8 cellular contexts compared by ENCODE assay signal in genomic region chr11:95089620-95090542, GRCh38. TPM values are rescaled to one million over a fixed set of nuclear protein-coding genes. Genes with fewer than 3 reads are reported as not detected.
DNase-seq lines count a peak whose midpoint lies in the region; ATAC-seq, FAIRE-seq and TF ChIP-seq lines count a peak whose summit lies in the region.

A gene with protein sequence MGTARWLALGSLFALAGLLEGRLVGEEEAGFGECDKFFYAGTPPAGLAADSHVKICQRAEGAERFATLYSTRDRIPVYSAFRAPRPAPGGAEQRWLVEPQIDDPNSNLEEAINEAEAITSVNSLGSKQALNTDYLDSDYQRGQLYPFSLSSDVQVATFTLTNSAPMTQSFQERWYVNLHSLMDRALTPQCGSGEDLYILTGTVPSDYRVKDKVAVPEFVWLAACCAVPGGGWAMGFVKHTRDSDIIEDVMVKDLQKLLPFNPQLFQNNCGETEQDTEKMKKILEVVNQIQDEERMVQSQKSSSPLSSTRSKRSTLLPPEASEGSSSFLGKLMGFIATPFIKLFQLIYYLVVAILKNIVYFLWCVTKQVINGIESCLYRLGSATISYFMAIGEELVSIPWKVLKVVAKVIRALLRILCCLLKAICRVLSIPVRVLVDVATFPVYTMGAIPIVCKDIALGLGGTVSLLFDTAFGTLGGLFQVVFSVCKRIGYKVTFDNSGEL (plus strand): TSS chr11:95089846. CDS start chr11:95089928, 82 bp downstream.

- DNase-seq in GM06990 (ENCODE audit: extremely low read depth, insufficient read length) (peak; percentile 91), H54 (ENCODE audit: insufficient read length, low spot score) (peak; percentile 62), SW480 (ENCODE audit: low spot score) (peak; percentile 87), adrenal gland (peak; percentile 76 to 88 (median 83)), left cardiac atrium (peak; percentile 88), prostate gland (ENCODE audit: low spot score) (peak; percentile 80)

- H3K9ac ChIP-seq in Loucy (ENCODE audit: low read depth, low read length, poor library complexity, severe bottlenecking): peak within 1 kb of the TSS; percentile 86

- peak; percentile 42 for TF ChIP-seq POLR2A in H54 (IDR thresholded peaks at IDR 0.05; ENCODE audit: low read depth, low read length)
- TF ChIP-seq POLR2A in adrenal gland (IDR thresholded peaks at IDR 0.05): peak; percentile 80 to 94
- TF ChIP-seq POLR2A in prostate gland (IDR thresholded peaks at IDR 0.05): peak; percentile 81

- H2AFZ ChIP-seq in Loucy (ENCODE audit: low read length): peak within 1 kb of the TSS; percentile 94

- peaks cover 46% of the 10 kb centered on the region for H3K79me2 ChIP-seq in Loucy (ENCODE audit: insufficient read depth, low read length)

- intact Hi-C loops in adrenal gland (cut with DNase I): loop anchor here in 1 of 2 donors (5.0 kb wide), 1 partner anchor 47 kb away; no protein-coding TSS in a partner anchor
- intact Hi-C loops in left cardiac atrium (cut with DNase I): loop anchor here in 1 of 2 donors (10.0 kb wide), 1 partner anchor 55 kb away; no protein-coding TSS in a partner anchor
- intact Hi-C loops in prostate gland (cut with DNase I): loop anchor here (2.0 to 5.0 kb wide), 2 partner anchors 21 to 62 kb away; no protein-coding TSS in a partner anchor

- no peaks in the 10 kb centered on the region for H3F3A ChIP-seq in Loucy (ENCODE audit: low read depth)

- no peaks in the 10 kb centered on the region for H3K27me3 ChIP-seq in GM06990 (replicated peaks; ENCODE audit: control insufficient read depth, insufficient read depth, low read length)
- H3K27me3 ChIP-seq in Loucy (ENCODE audit: insufficient read depth, low read length, poor library complexity, severe bottlenecking): no peaks in the 10 kb centered on the region
- no peaks in the 10 kb centered on the region for H3K27me3 ChIP-seq in adrenal gland
- no peaks in the 10 kb centered on the region for H3K27me3 ChIP-seq in prostate gland (replicated peaks; ENCODE audit: insufficient read depth)

- H3K36me3 ChIP-seq in GM06990 (ENCODE audit: control insufficient read depth, insufficient read depth, low read length) (no peaks in the 10 kb centered on the region), Loucy (ENCODE audit: insufficient read depth, low read length) (no peaks in the 10 kb centered on the region), adrenal gland (replicated peaks in 1 of 2) (no peaks in the 10 kb centered on the region), prostate gland (no peaks in the 10 kb centered on the region), urinary bladder (ENCODE audit: insufficient read depth) (no peaks in the 10 kb centered on the region)

- peak within 1 kb of the TSS; percentile 97 for H3K4me2 ChIP-seq in Loucy (ENCODE audit: low read depth, low read length, poor library complexity, severe bottlenecking)

- peak within 1 kb of the TSS; percentile 19 to 97 (median 87) for H3K27ac ChIP-seq in adrenal gland
- H3K27ac ChIP-seq in prostate gland: peak within 1 kb of the TSS; percentile 94 to 95
- peak within 1 kb of the TSS; percentile 97 for H3K27ac ChIP-seq in urinary bladder (ENCODE audit: low read depth)

- H3K9me2 ChIP-seq in Loucy (replicated peaks; ENCODE audit: low read depth, low read length): no peaks in the 10 kb centered on the region

- ATAC-seq in left cardiac atrium: peak; percentile 98 to 99

- H3K4me1 ChIP-seq in Loucy (ENCODE audit: insufficient read depth, low read length, poor library complexity, severe bottlenecking): peaks cover 59% of the 10 kb centered on the region
- peaks cover 13 to 31% of the 10 kb centered on the region in 2 donors for H3K4me1 ChIP-seq in adrenal gland (replicated peaks in 1 of 2)
- H3K4me1 ChIP-seq in prostate gland (replicated peaks): peaks cover 18% of the 10 kb centered on the region
- H3K4me1 ChIP-seq in urinary bladder (ENCODE audit: insufficient read depth): no peaks in the 10 kb centered on the region

- FAIRE-seq in H54 (lab: Jason Lieb, UNC): no peak

- H4K20me1 ChIP-seq in Loucy (ENCODE audit: insufficient read depth, low read length, poor library complexity, severe bottlenecking): peaks cover 3% of the 10 kb centered on the region

- H3K9me3 ChIP-seq in Loucy (ENCODE audit: insufficient read depth, low read depth, low read length) (no peaks in the 10 kb centered on the region), adrenal gland (replicated peaks in 1 of 3) (no peaks in the 10 kb centered on the region), prostate gland (no peaks in the 10 kb centered on the region)

- TF ChIP-seq CTCF in GM06990 (IDR thresholded peaks at IDR 0.05; ENCODE audit: insufficient read depth, low read length, poor library complexity, severe bottlenecking) (peak; percentile 20), Loucy (conservative IDR thresholded peaks at IDR 0.05; ENCODE audit: low read length) (peak; percentile 26), adrenal gland (IDR thresholded peaks at IDR 0.05) (peak in 2 of 6 experiments; percentile 26 to 41), prostate gland (IDR thresholded peaks at IDR 0.05) (peak in 2 of 4 experiments; percentile 18 to 30)

- peak within 1 kb of the TSS; percentile 79 for H3K4me3 ChIP-seq in GM06990 (replicated peaks; ENCODE audit: low read depth, low read length)
- peak within 1 kb of the TSS; percentile 92 for H3K4me3 ChIP-seq in Loucy (ENCODE audit: low read length, poor library complexity, severe bottlenecking)
- H3K4me3 ChIP-seq in adrenal gland: peak within 1 kb of the TSS; percentile 21 to 78 (median 42)
- H3K4me3 ChIP-seq in prostate gland: peak within 1 kb of the TSS; percentile 92 to 96
- peak within 1 kb of the TSS; percentile 69 for H3K4me3 ChIP-seq in urinary bladder (ENCODE audit: low read depth, low read length)

- WGBS in adrenal gland, 4 donors: 0 to 1% (median 0%) methylated on average over 8 to 106 of the region's 106 CpGs; no CpG with 5 or more reads in 1 of the 4 donors
- WGBS in prostate gland: under 1% methylated on average over 81 of the region's 106 CpGs
- under 1% methylated on average over 106 of the region's 106 CpGs for WGBS in urinary bladder

RNA-seq across cellular contexts. Expression of the gene that starts here (rescaled TPM):
- 10 to 100 TPM; 17.6 to 54.9 (median 32.8) TPM for total RNA-seq in adrenal gland
- 10 to 100 TPM in 1 of 3 donors, 1 to 10 TPM in 2; 6.1 to 33.1 (median 6.6) TPM for polyA plus RNA-seq in adrenal gland
- total RNA-seq in left cardiac atrium: 10 to 100 TPM; 13.4 to 19.8 TPM
- total RNA-seq in prostate gland: 10 to 100 TPM; 49.6 to 79.8 TPM
- 34.3 TPM for total RNA-seq in urinary bladder
- 23.9 TPM for polyA plus RNA-seq in urinary bladder

Comparison
In these comparisons a context has a peak if more than half of its experiments do, and no peak if none do; other contexts are left out.
1. Peak in every context shown above with its lines: DNase-seq, ATAC-seq, H3K4me3 ChIP-seq and H3K27ac ChIP-seq.
2. H3K4me3 ChIP-seq: peak in every context shown above with its lines; median percentile 94 in prostate gland; 92 in Loucy; 79 in GM06990; 69 in urinary bladder; 42 in adrenal gland.